Comparison of ENCODE assay signal across 10 cellular contexts in genomic region chr9:137198748-137199276, GRCh38. TPM values are rescaled to one million over a fixed set of nuclear protein-coding genes. Genes with fewer than 3 reads are reported as not detected.
DNase-seq lines count a peak whose midpoint lies in the region; ATAC-seq, FAIRE-seq and TF ChIP-seq lines count a peak whose summit lies in the region.
"Had no signal": no experiment of that assay in that cellular context is flagged by ENCODE, and none has a peak within 500 bp of the region (broad histone marks: within the 10 kb centered on the region; RNA-seq: fewer than 3 reads in every experiment).

No MANE protein-coding gene starts in this region.

- DNase-seq in activated T-cell treated with anti-CD3 and anti-CD28 coated beads, Interleukin-2, amount 50 U/mL, for 4 hours = no peak
- no peak for DNase-seq in activated T-cell treated with anti-CD3 and anti-CD28 coated beads for 4 hours
- DNase-seq in activated T-helper 1 cell treated with anti-CD3 and anti-CD28 coated beads, Interleukin-12 subunit alpha, Interleukin-12 subunit beta, Interleukin-2, Interleukin-4 antibody, amounts not matched to agents 30 ng/mL and 10 ng/mL and 1 ng/mL, durations not matched to agents 14 hours and 24 hours and 36 hours (ENCODE audit: low spot score) = no peak
- DNase-seq in keratinocyte (ENCODE audit: low read depth, low spot score) = no peak
- no peak for DNase-seq in suprapubic skin (ENCODE audit: low spot score in 2 of 2)
- DNase-seq in ovary = no peak
- no peak for DNase-seq in NOMO-1 (lab: John Stamatoyannopoulos, UW; ENCODE audit: unreplicated experiment in 2 of 2)
- DNase-seq: NCI-H748 treated with DMSO at 0.1 percent for 48 hours had no signal

- peaks cover 3% of the 10 kb centered on the region for H3K9me1 ChIP-seq in keratinocyte (ENCODE audit: control insufficient read depth, extremely low read depth, insufficient read depth, low read length)

- TF ChIP-seq EP300 in suprapubic skin (IDR thresholded peaks at IDR 0.05) (no peak), ovary (IDR thresholded peaks at IDR 0.05) (no peak)

- WGBS in suprapubic skin = 70% methylated on average over 2 of the region's 15 CpGs
- 66 to 80% (median 71%) methylated on average over 15 of the region's 15 CpGs for WGBS in ovary, 3 donors

- peaks cover 7% of the 10 kb centered on the region for H4K20me1 ChIP-seq in keratinocyte (ENCODE audit: control insufficient read depth, extremely low read depth, insufficient read depth, low read length)

- H3K27me3 ChIP-seq in keratinocyte (ENCODE audit: control insufficient read depth, extremely low read depth, insufficient read depth, low read length) (no peaks in the 10 kb centered on the region), suprapubic skin (no peaks in the 10 kb centered on the region), ovary (no peaks in the 10 kb centered on the region)

- H3K4me3 Mint-ChIP-seq in activated T-cell treated with anti-CD3 and anti-CD28 coated beads, Interleukin-2, amount 50 U/mL, for 4 hours = peak overlapping the region; percentile 83
- H3K4me3 Mint-ChIP-seq in activated T-helper 1 cell treated with anti-CD3 and anti-CD28 coated beads, Interleukin-12 subunit alpha, Interleukin-12 subunit beta, Interleukin-2, Interleukin-4 antibody, amounts not matched to agents 30 ng/mL and 10 ng/mL and 1 ng/mL, durations not matched to agents 14 hours and 24 hours and 36 hours = peak overlapping the region; percentile 60

- no peak overlapping the region for H3K27ac ChIP-seq in keratinocyte (ENCODE audit: control insufficient read depth, insufficient read depth, low read length)
- no peak overlapping the region for H3K27ac ChIP-seq in suprapubic skin
- H3K27ac ChIP-seq in ovary = no peak overlapping the region

- H3K4me1 Mint-ChIP-seq in activated T-cell treated with anti-CD3 and anti-CD28 coated beads, Interleukin-2, amount 50 U/mL, for 4 hours (ENCODE audit: low read depth) = peaks cover 13% of the 10 kb centered on the region
- peaks cover 13% of the 10 kb centered on the region for H3K4me1 Mint-ChIP-seq in activated T-helper 1 cell treated with anti-CD3 and anti-CD28 coated beads, Interleukin-12 subunit alpha, Interleukin-12 subunit beta, Interleukin-2, Interleukin-4 antibody, amounts not matched to agents 30 ng/mL and 10 ng/mL and 1 ng/mL, durations not matched to agents 14 hours and 24 hours and 36 hours (ENCODE audit: low read depth)

- H3K27me3 Mint-ChIP-seq in activated T-cell treated with anti-CD3 and anti-CD28 coated beads, Interleukin-2, amount 50 U/mL, for 4 hours (ENCODE audit: low read depth) = no peaks in the 10 kb centered on the region
- H3K27me3 Mint-ChIP-seq in activated T-helper 1 cell treated with anti-CD3 and anti-CD28 coated beads, Interleukin-12 subunit alpha, Interleukin-12 subunit beta, Interleukin-2, Interleukin-4 antibody, amounts not matched to agents 30 ng/mL and 10 ng/mL and 1 ng/mL, durations not matched to agents 14 hours and 24 hours and 36 hours (ENCODE audit: insufficient read depth) = no peaks in the 10 kb centered on the region

- dilution Hi-C loops in keratinocyte (cut with MboI; ENCODE audit: extremely low pct_ligation_motif_present, low sequenced_read_pairs) = no loop called here

- ATAC-seq in activated T-cell treated with anti-CD3 and anti-CD28 coated beads, Interleukin-2, amount 50 U/mL, for 4 hours = no peak
- ATAC-seq in GM18511 (IDR thresholded peaks at IDR 0.05; ENCODE audit: unreplicated experiment) = no peak

- H3K9ac ChIP-seq in keratinocyte (ENCODE audit: control insufficient read depth, extremely low read depth, insufficient read depth, low read length) = no peak overlapping the region

- no peak overlapping the region for H3K27ac Mint-ChIP-seq in activated T-helper 1 cell treated with anti-CD3 and anti-CD28 coated beads, Interleukin-12 subunit alpha, Interleukin-12 subunit beta, Interleukin-2, Interleukin-4 antibody, amounts not matched to agents 30 ng/mL and 10 ng/mL and 1 ng/mL, durations not matched to agents 14 hours and 24 hours and 36 hours

- H3K9me3 ChIP-seq in keratinocyte (ENCODE audit: control insufficient read depth, low read depth, low read length) (no peaks in the 10 kb centered on the region), suprapubic skin (no peaks in the 10 kb centered on the region), ovary (no peaks in the 10 kb centered on the region)

- intact Hi-C loops in activated T-helper 1 cell treated with anti-CD3 and anti-CD28 coated beads, Interleukin-12 subunit alpha, Interleukin-12 subunit beta, Interleukin-2, Interleukin-4 antibody, amounts not matched to agents 30 ng/mL and 10 ng/mL and 1 ng/mL, durations not matched to agents 14 hours and 24 hours and 36 hours (cut with micrococcal nuclease) = no loop called here
- intact Hi-C loops in ovary (cut with DNase I) = no loop called here

- peaks cover 17% of the 10 kb centered on the region for H3K79me2 ChIP-seq in keratinocyte (ENCODE audit: control insufficient read depth, insufficient read depth, low read length)

- TF ChIP-seq POLR2A in suprapubic skin (IDR thresholded peaks at IDR 0.05) (no peak), ovary (IDR thresholded peaks at IDR 0.05) (no peak)

- no peaks in the 10 kb centered on the region for H3K36me3 Mint-ChIP-seq in activated T-cell treated with anti-CD3 and anti-CD28 coated beads, Interleukin-2, amount 50 U/mL, for 4 hours (ENCODE audit: insufficient read depth)
- H3K36me3 Mint-ChIP-seq in activated T-helper 1 cell treated with anti-CD3 and anti-CD28 coated beads, Interleukin-12 subunit alpha, Interleukin-12 subunit beta, Interleukin-2, Interleukin-4 antibody, amounts not matched to agents 30 ng/mL and 10 ng/mL and 1 ng/mL, durations not matched to agents 14 hours and 24 hours and 36 hours (ENCODE audit: low read depth) = peaks cover 4% of the 10 kb centered on the region

- no peaks in the 10 kb centered on the region for H3K9me3 Mint-ChIP-seq in activated T-cell treated with anti-CD3 and anti-CD28 coated beads, Interleukin-2, amount 50 U/mL, for 4 hours
- H3K9me3 Mint-ChIP-seq in activated T-helper 1 cell treated with anti-CD3 and anti-CD28 coated beads, Interleukin-12 subunit alpha, Interleukin-12 subunit beta, Interleukin-2, Interleukin-4 antibody, amounts not matched to agents 30 ng/mL and 10 ng/mL and 1 ng/mL, durations not matched to agents 14 hours and 24 hours and 36 hours = no peaks in the 10 kb centered on the region

- no peak overlapping the region for H2AFZ ChIP-seq in keratinocyte (ENCODE audit: control insufficient read depth, low read length)

- H3K4me3 ChIP-seq in keratinocyte (ENCODE audit: control insufficient read depth in 2 of 3, extremely low read depth in 1 of 3, insufficient read depth in 2 of 3, low read depth in 1 of 3, low read length in 3 of 3) = no peak overlapping the region
- peak overlapping the region; percentile 59 for H3K4me3 ChIP-seq in suprapubic skin
- H3K4me3 ChIP-seq in ovary = no peak overlapping the region

- TF ChIP-seq CTCF in keratinocyte (optimal IDR thresholded peaks at IDR 0.05 in 1 of 3, IDR thresholded peaks at IDR 0.05 in 1 of 3, conservative IDR thresholded peaks at IDR 0.05 in 1 of 3; ENCODE audit: extremely low read depth in 1 of 3, insufficient read depth in 2 of 3, low read length in 3 of 3) (no peak), suprapubic skin (IDR thresholded peaks at IDR 0.05) (no peak), ovary (IDR thresholded peaks at IDR 0.05) (no peak)

- H3K4me1 ChIP-seq in keratinocyte (ENCODE audit: control insufficient read depth, extremely low read depth, insufficient read depth, low read length) (peaks cover 38% of the 10 kb centered on the region), suprapubic skin (peaks cover 75% of the 10 kb centered on the region), ovary (ENCODE audit: insufficient read depth) (peaks cover 11% of the 10 kb centered on the region)

- peak overlapping the region; percentile 27 for H3K4me2 ChIP-seq in keratinocyte (ENCODE audit: control insufficient read depth, extremely low read depth, insufficient read depth, low read depth, low read length)

- H3K36me3 ChIP-seq in keratinocyte (ENCODE audit: control insufficient read depth in 2 of 2, extremely low read depth in 1 of 2, insufficient read depth in 2 of 2, low read length in 2 of 2) = no peaks in the 10 kb centered on the region
- H3K36me3 ChIP-seq in suprapubic skin = no peaks in the 10 kb centered on the region
- H3K36me3 ChIP-seq in ovary = no peaks in the 10 kb centered on the region

- no peak for FAIRE-seq in keratinocyte (lab: Jason Lieb, UNC)
- FAIRE-seq: GM19239 had no signal

RNA-seq across cellular contexts. Expression of gene TPRN, which starts 1.7 kb away (rescaled TPM):
- 10 to 100 TPM; 15.4 to 15.6 (median 15.5) TPM for total RNA-seq in activated T-cell treated with anti-CD3 and anti-CD28 coated beads, Interleukin-2, amount 50 U/mL, for 4 hours
- total RNA-seq in activated T-helper 1 cell treated with anti-CD3 and anti-CD28 coated beads, Interleukin-12 subunit alpha, Interleukin-12 subunit beta, Interleukin-2, Interleukin-4 antibody, amounts not matched to agents 30 ng/mL and 10 ng/mL and 1 ng/mL, durations not matched to agents 14 hours and 24 hours and 36 hours = 15.6 and 17.2 TPM in 2 replicates
- polyA plus RNA-seq in keratinocyte (1.1 to 2.2 TPM (median 1.6 TPM) in 3 replicates), ovary (1 to 10 TPM in 1 of 2 donors, under 1 TPM in 1; 0.68 to 8.6 TPM)
- 0.76 TPM for polyA plus RNA-seq in keratinocyte (2011; ENCODE audit: low read depth)
- polyA plus RNA-seq in keratinocyte (2011; cell fraction: cytosol; rRNA removed) = 0.91 and 2.2 TPM in 2 replicates
- 1.7 and 2.6 TPM in 2 replicates for polyA plus RNA-seq in keratinocyte (2011; cell fraction: nucleus; rRNA removed)
- polyA plus RNA-seq in keratinocyte (2012; ENCODE audit: low replicate concordance) = 3.6 and 6.3 TPM in 2 replicates
- polyA minus RNA-seq in keratinocyte = 1.0 to 2.9 TPM (median 1.4 TPM) in 3 replicates
- 4.2 TPM for polyA minus RNA-seq in keratinocyte (2011; cell fraction: cytosol; rRNA and poly(A)+ RNA removed)
- polyA minus RNA-seq in keratinocyte (2011; cell fraction: nucleus; rRNA and poly(A)+ RNA removed) = 2.1 and 2.2 TPM in 2 replicates
- total RNA-seq in suprapubic skin (10 to 100 TPM; 12.6 to 23.6 (median 18.7) TPM), ovary (10 to 100 TPM in 6 of 7 donors, 1 to 10 TPM in 1; 6.6 to 18.4 (median 15.9) TPM)

RNA-seq across cellular contexts. Expression of gene TMEM203, which starts 6.6 kb away (rescaled TPM):
- 10 to 100 TPM; 42.3 to 45.1 (median 44.4) TPM for total RNA-seq in activated T-cell treated with anti-CD3 and anti-CD28 coated beads, Interleukin-2, amount 50 U/mL, for 4 hours
- total RNA-seq in activated T-helper 1 cell treated with anti-CD3 and anti-CD28 coated beads, Interleukin-12 subunit alpha, Interleukin-12 subunit beta, Interleukin-2, Interleukin-4 antibody, amounts not matched to agents 30 ng/mL and 10 ng/mL and 1 ng/mL, durations not matched to agents 14 hours and 24 hours and 36 hours = 40.5 and 41.5 TPM in 2 replicates
- polyA plus RNA-seq in keratinocyte (22.3 to 36.7 TPM (median 29.2 TPM) in 3 replicates), ovary (10 to 100 TPM; 35.3 to 38.2 TPM)
- 5.1 TPM for polyA plus RNA-seq in keratinocyte (2011; ENCODE audit: low read depth)
- polyA plus RNA-seq in keratinocyte (2011; cell fraction: cytosol; rRNA removed) = 37.1 and 44.4 TPM in 2 replicates
- polyA plus RNA-seq in keratinocyte (2011; cell fraction: nucleus; rRNA removed) = 27.7 and 32.4 TPM in 2 replicates
- 24.3 and 29.6 TPM in 2 replicates for polyA plus RNA-seq in keratinocyte (2012; ENCODE audit: low replicate concordance)
- polyA minus RNA-seq in keratinocyte = 13.2 to 26.1 TPM (median 17.9 TPM) in 3 replicates
- 32.4 TPM for polyA minus RNA-seq in keratinocyte (2011; cell fraction: cytosol; rRNA and poly(A)+ RNA removed)
- 9.3 and 13.6 TPM in 2 replicates for polyA minus RNA-seq in keratinocyte (2011; cell fraction: nucleus; rRNA and poly(A)+ RNA removed)
- total RNA-seq in suprapubic skin (10 to 100 TPM; 25.0 to 52.4 (median 40.8) TPM), ovary (10 to 100 TPM; 29.2 to 40.8 (median 37.5) TPM)

RNA-seq across cellular contexts. Expression of gene NDOR1, which starts 6.7 kb away (rescaled TPM):
- total RNA-seq in activated T-cell treated with anti-CD3 and anti-CD28 coated beads, Interleukin-2, amount 50 U/mL, for 4 hours = 10 to 100 TPM; 45.2 to 53.7 (median 50.5) TPM
- 42.4 and 48.9 TPM in 2 replicates for total RNA-seq in activated T-helper 1 cell treated with anti-CD3 and anti-CD28 coated beads, Interleukin-12 subunit alpha, Interleukin-12 subunit beta, Interleukin-2, Interleukin-4 antibody, amounts not matched to agents 30 ng/mL and 10 ng/mL and 1 ng/mL, durations not matched to agents 14 hours and 24 hours and 36 hours
- polyA plus RNA-seq in keratinocyte (3.9 to 6.0 TPM (median 5.5 TPM) in 3 replicates), ovary (1 to 10 TPM; 1.1 to 7.2 TPM)
- polyA plus RNA-seq in keratinocyte (2011; ENCODE audit: low read depth) = 1.3 TPM
- polyA plus RNA-seq in keratinocyte (2011; cell fraction: cytosol; rRNA removed) = 1.6 and 3.5 TPM in 2 replicates
- 17.6 and 26.6 TPM in 2 replicates for polyA plus RNA-seq in keratinocyte (2011; cell fraction: nucleus; rRNA removed)
- 5.0 and 7.5 TPM in 2 replicates for polyA plus RNA-seq in keratinocyte (2012; ENCODE audit: low replicate concordance)
- polyA minus RNA-seq in keratinocyte = 3.0 to 6.4 TPM (median 4.6 TPM) in 3 replicates
- polyA minus RNA-seq in keratinocyte (2011; cell fraction: cytosol; rRNA and poly(A)+ RNA removed) = 6.7 TPM
- 6.2 and 8.7 TPM in 2 replicates for polyA minus RNA-seq in keratinocyte (2011; cell fraction: nucleus; rRNA and poly(A)+ RNA removed)
- total RNA-seq in suprapubic skin (10 to 100 TPM; 13.4 to 21.0 (median 20.6) TPM), ovary (10 to 100 TPM in 4 of 7 donors, 1 to 10 TPM in 3; 3.7 to 15.2 (median 11.3) TPM)

RNA-seq across cellular contexts. Expression of gene SSNA1, which starts 10.3 kb away (rescaled TPM):
- total RNA-seq in activated T-cell treated with anti-CD3 and anti-CD28 coated beads, Interleukin-2, amount 50 U/mL, for 4 hours = 100 to 1,000 TPM; 144 to 156 (median 150) TPM
- 101 and 105 TPM in 2 replicates for total RNA-seq in activated T-helper 1 cell treated with anti-CD3 and anti-CD28 coated beads, Interleukin-12 subunit alpha, Interleukin-12 subunit beta, Interleukin-2, Interleukin-4 antibody, amounts not matched to agents 30 ng/mL and 10 ng/mL and 1 ng/mL, durations not matched to agents 14 hours and 24 hours and 36 hours
- polyA plus RNA-seq in keratinocyte (45.3 to 63.2 TPM (median 56.7 TPM) in 3 replicates), ovary (10 to 100 TPM in 1 of 2 donors, 1 to 10 TPM in 1; 1.6 to 47.3 TPM)
- polyA plus RNA-seq in keratinocyte (2011; ENCODE audit: low read depth) = 29.9 TPM
- polyA plus RNA-seq in keratinocyte (2011; cell fraction: cytosol; rRNA removed) = 29.0 and 62.0 TPM in 2 replicates
- polyA plus RNA-seq in keratinocyte (2011; cell fraction: nucleus; rRNA removed) = 19.6 and 21.1 TPM in 2 replicates
- polyA plus RNA-seq in keratinocyte (2012; ENCODE audit: low replicate concordance) = 35.5 and 82.8 TPM in 2 replicates
- 18.6 to 38.3 TPM (median 23.0 TPM) in 3 replicates for polyA minus RNA-seq in keratinocyte
- 45.1 TPM for polyA minus RNA-seq in keratinocyte (2011; cell fraction: cytosol; rRNA and poly(A)+ RNA removed)
- polyA minus RNA-seq in keratinocyte (2011; cell fraction: nucleus; rRNA and poly(A)+ RNA removed) = 7.0 and 9.4 TPM in 2 replicates
- total RNA-seq in suprapubic skin (10 to 100 TPM; 45.9 to 72.0 (median 71.1) TPM), ovary (10 to 100 TPM; 34.5 to 60.7 (median 44.5) TPM)

RNA-seq across cellular contexts. Expression of gene ANAPC2, which starts 10.5 kb away (rescaled TPM):
- 10 to 100 TPM; 71.9 to 86.3 (median 73.3) TPM for total RNA-seq in activated T-cell treated with anti-CD3 and anti-CD28 coated beads, Interleukin-2, amount 50 U/mL, for 4 hours
- total RNA-seq in activated T-helper 1 cell treated with anti-CD3 and anti-CD28 coated beads, Interleukin-12 subunit alpha, Interleukin-12 subunit beta, Interleukin-2, Interleukin-4 antibody, amounts not matched to agents 30 ng/mL and 10 ng/mL and 1 ng/mL, durations not matched to agents 14 hours and 24 hours and 36 hours = 62.5 and 63.6 TPM in 2 replicates
- polyA plus RNA-seq in keratinocyte (11.9 to 24.0 TPM (median 13.8 TPM) in 3 replicates), ovary (10 to 100 TPM in 1 of 2 donors, 1 to 10 TPM in 1; 8.0 to 38.4 TPM)
- 21.5 TPM for polyA plus RNA-seq in keratinocyte (2011; ENCODE audit: low read depth)
- polyA plus RNA-seq in keratinocyte (2011; cell fraction: cytosol; rRNA removed) = 3.5 and 7.7 TPM in 2 replicates
- 61.6 and 81.3 TPM in 2 replicates for polyA plus RNA-seq in keratinocyte (2011; cell fraction: nucleus; rRNA removed)
- 16.2 and 18.6 TPM in 2 replicates for polyA plus RNA-seq in keratinocyte (2012; ENCODE audit: low replicate concordance)
- polyA minus RNA-seq in keratinocyte = 14.4 to 24.1 TPM (median 15.5 TPM) in 3 replicates
- 52.2 TPM for polyA minus RNA-seq in keratinocyte (2011; cell fraction: cytosol; rRNA and poly(A)+ RNA removed)
- polyA minus RNA-seq in keratinocyte (2011; cell fraction: nucleus; rRNA and poly(A)+ RNA removed) = 23.4 and 24.1 TPM in 2 replicates
- total RNA-seq in suprapubic skin (10 to 100 TPM; 24.8 to 99.8 (median 54.9) TPM), ovary (10 to 100 TPM; 23.1 to 61.5 (median 53.9) TPM)
